20 cellular contexts compared by ENCODE assay signal in genomic region chr1:215257280-215257679, GRCh38.
"Had no signal": no experiment of that assay in that cellular context is flagged by ENCODE, and none has a peak within 500 bp of the region (broad histone marks: within the 10 kb centered on the region; RNA-seq: fewer than 3 reads in every experiment).

No MANE protein-coding gene starts in this region.

- H3K27ac ChIP-seq: body of pancreas, neutrophil, pancreas, right lobe of liver, stomach, testis, WERI-Rb-1 had no signal

- H3K4me3 Mint-ChIP-seq: central memory CD8-positive, alpha-beta T cell; natural killer cell; stimulated activated effector memory CD8-positive, alpha-beta T cell treated with anti-CD3 and anti-CD28 coated beads, Interleukin-12 subunit alpha, Interleukin-12 subunit beta, amount 100 ng/mL, for 72 hours; type B pancreatic cell had no signal

- H3K9me3 ChIP-seq: body of pancreas, neutrophil, pancreas, right lobe of liver, testis had no signal

- H3K9me3 Mint-ChIP-seq: type B pancreatic cell had no signal

- H3K4me1 Mint-ChIP-seq: central memory CD8-positive, alpha-beta T cell; natural killer cell; stimulated activated effector memory CD8-positive, alpha-beta T cell treated with anti-CD3 and anti-CD28 coated beads, Interleukin-12 subunit alpha, Interleukin-12 subunit beta, amount 100 ng/mL, for 72 hours had no signal

- H3K36me3 ChIP-seq: neutrophil, pancreas, right lobe of liver, stomach, WERI-Rb-1 had no signal

- DNase-seq: activated CD4-positive, alpha-beta T cell treated with anti-CD3 and anti-CD28 coated beads, Interleukin-2, amount 50 U/mL, for 4 hours; activated gamma-delta T cell; body of pancreas; cortex of kidney; erythroblast; left cardiac atrium; mesenchymal stem cell; natural killer cell; pancreas; right lobe of liver; stimulated activated CD4-positive, alpha-beta T cell treated with anti-CD3 and anti-CD28 coated beads, Interleukin-4, amount 100 ng/mL, for 24 hours; stomach; T-helper 2 cell; testis; WERI-Rb-1 had no signal

- ATAC-seq: activated naive CD4-positive, alpha-beta T cell treated with anti-CD3 and anti-CD28 coated beads, Interleukin-2, amount 50 U/mL, for 72 hours; body of pancreas; left cardiac atrium; natural killer cell; pancreas; right lobe of liver; stimulated activated effector memory CD8-positive, alpha-beta T cell treated with anti-CD3 and anti-CD28 coated beads, Interleukin-12 subunit alpha, Interleukin-12 subunit beta, amount 100 ng/mL, for 72 hours had no signal

- H3K27me3 ChIP-seq: body of pancreas, neutrophil, pancreas, right lobe of liver, stomach, testis had no signal

- H3K27ac Mint-ChIP-seq: activated naive CD4-positive, alpha-beta T cell treated with anti-CD3 and anti-CD28 coated beads, Interleukin-2, amount 50 U/mL, for 72 hours; natural killer cell; stimulated activated effector memory CD8-positive, alpha-beta T cell treated with anti-CD3 and anti-CD28 coated beads, Interleukin-12 subunit alpha, Interleukin-12 subunit beta, amount 100 ng/mL, for 72 hours; type B pancreatic cell had no signal

- H3K27me3 Mint-ChIP-seq: central memory CD8-positive, alpha-beta T cell had no signal

- H3K4me1 ChIP-seq: body of pancreas, pancreas, right lobe of liver, stomach, testis had no signal

- H3K36me3 Mint-ChIP-seq: activated naive CD4-positive, alpha-beta T cell treated with anti-CD3 and anti-CD28 coated beads, Interleukin-2, amount 50 U/mL, for 72 hours; natural killer cell; stimulated activated effector memory CD8-positive, alpha-beta T cell treated with anti-CD3 and anti-CD28 coated beads, Interleukin-12 subunit alpha, Interleukin-12 subunit beta, amount 100 ng/mL, for 72 hours; type B pancreatic cell had no signal

- H3K4me3 ChIP-seq: body of pancreas, pancreas, right lobe of liver, stomach, testis had no signal
